Comparison of ENCODE assay signal across 8 cellular contexts in the genomic region with DNA sequence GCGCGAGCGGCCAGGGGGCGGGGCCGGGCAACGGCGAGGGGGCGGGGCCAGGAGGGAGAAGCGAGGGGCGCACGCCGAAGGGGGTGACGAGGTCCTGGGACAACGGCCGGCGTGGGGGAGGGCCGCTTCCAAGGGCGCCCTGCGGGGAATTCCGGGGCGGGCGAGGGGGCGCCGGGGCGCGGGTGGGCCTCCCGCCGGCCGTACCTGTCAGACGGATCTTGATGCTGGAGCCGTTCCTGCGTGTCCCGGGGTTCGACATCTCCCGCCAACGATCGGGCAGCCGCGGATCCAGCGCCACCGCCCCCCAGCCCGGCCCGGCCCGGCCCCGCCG. TPM values are rescaled to one million over a fixed set of nuclear protein-coding genes. Genes with fewer than 3 reads are reported as not detected.
DNase-seq lines count a peak whose midpoint lies in the region; ATAC-seq and TF ChIP-seq lines count a peak whose summit lies in the region.

No MANE protein-coding gene starts in this region.

- ATAC-seq in SK-N-SH treated with all-trans-retinoic acid at 6 μM for 48 hours (no peak; the same call in 2 of the 3 replicates), HG02884 (IDR thresholded peaks at IDR 0.05; ENCODE audit: unreplicated experiment) (peak; percentile 30), left lobe of liver (peak; percentile 1), upper lobe of left lung (ENCODE audit: low FRiP score in 2 of 2) (no peak)

- H3K36me3 ChIP-seq in SK-N-SH (replicated peaks in 1 of 2; ENCODE audit: control insufficient read depth in 1 of 2, insufficient read depth in 2 of 2, low read length in 1 of 2) (peaks cover 5 to 9% of the 10 kb centered on the region in 2 experiments), upper lobe of left lung (no peaks in the 10 kb centered on the region)

- no peak for TF ChIP-seq POLR2A in upper lobe of left lung (IDR thresholded peaks at IDR 0.05)

- 2% methylated on average over 12 of the region's 46 CpGs for WGBS in SK-N-SH (ENCODE audit: low lambda C conversion rate)
- no CpG with 5 or more reads among the region's 46 CpGs for WGBS in upper lobe of left lung, 2 donors

- peak overlapping the region; percentile 60; the same call in 1 of the 2 replicates for H3K4me2 ChIP-seq in SK-N-SH

- H3K27ac ChIP-seq in SK-N-SH (ENCODE audit: low read depth in 2 of 2, low read length in 1 of 2), result peak overlapping the region; percentile 69 to 74
- H3K27ac ChIP-seq in upper lobe of left lung, result peak overlapping the region; percentile 93 to 100 (median 100)

- H3K9me3 ChIP-seq in SK-N-SH (no peaks in the 10 kb centered on the region), upper lobe of left lung (no peaks in the 10 kb centered on the region)

- no peak for TF ChIP-seq EP300 in SK-N-SH (IDR thresholded peaks at IDR 0.05; ENCODE audit: borderline replicate concordance in 1 of 2, low read depth in 1 of 2, low read length in 1 of 2)
- TF ChIP-seq EP300 in upper lobe of left lung (IDR thresholded peaks at IDR 0.05), result no peak

- H2AFZ ChIP-seq in SK-N-SH (ENCODE audit: low read depth), result 0 out of 2 replicates have a peak overlapping the region, but pooled peaks have one; percentile 9

- intact Hi-C loops in activated T-helper 2 cell treated with anti-CD3 and anti-CD28 coated beads, Interferon-gamma antibody, Interleukin-2, Interleukin-4, amounts not matched to agents 10 μg/mL and 5 μg/mL and 100 μg/mL, durations not matched to agents 14 hours and 24 hours and 36 hours (cut with micrococcal nuclease), result loop anchor here (2.0 to 5.0 kb wide), 2 partner anchors 41 to 184 kb away; partner anchors contain the start of gene ARPC1A

- H3K4me1 ChIP-seq in SK-N-SH (ENCODE audit: control insufficient read depth in 1 of 2, insufficient read depth in 2 of 2, low read depth in 1 of 2, low read length in 1 of 2), result peaks cover 18 to 19% of the 10 kb centered on the region in 2 experiments
- H3K4me1 ChIP-seq in upper lobe of left lung, result peaks cover 17 to 43% (median 32%) of the 10 kb centered on the region in 4 donors

- no peak for TF ChIP-seq RAD21 in SK-N-SH (IDR thresholded peaks at IDR 0.05; ENCODE audit: low read length)

- peak overlapping the region; percentile 80 for H3K4me3 Mint-ChIP-seq in activated T-helper 2 cell treated with anti-CD3 and anti-CD28 coated beads, Interferon-gamma antibody, Interleukin-2, Interleukin-4, amounts not matched to agents 10 μg/mL and 5 μg/mL and 100 μg/mL, durations not matched to agents 14 hours and 24 hours and 36 hours (ENCODE audit: low read depth)

- peaks cover 26% of the 10 kb centered on the region for H3F3A ChIP-seq in SK-N-SH (replicated peaks; ENCODE audit: insufficient read depth)

- no peaks in the 10 kb centered on the region for H3K9me3 Mint-ChIP-seq in activated T-helper 2 cell treated with anti-CD3 and anti-CD28 coated beads, Interferon-gamma antibody, Interleukin-2, Interleukin-4, amounts not matched to agents 10 μg/mL and 5 μg/mL and 100 μg/mL, durations not matched to agents 14 hours and 24 hours and 36 hours

- peaks cover 37% of the 10 kb centered on the region for H4K20me1 ChIP-seq in SK-N-SH (ENCODE audit: insufficient read depth)

- H3K9ac ChIP-seq in SK-N-SH, result peak overlapping the region; percentile 80

- peaks cover 32% of the 10 kb centered on the region for H3K4me1 Mint-ChIP-seq in activated T-helper 2 cell treated with anti-CD3 and anti-CD28 coated beads, Interferon-gamma antibody, Interleukin-2, Interleukin-4, amounts not matched to agents 10 μg/mL and 5 μg/mL and 100 μg/mL, durations not matched to agents 14 hours and 24 hours and 36 hours (ENCODE audit: low read depth)

- CTCF ChIA-PET in SK-N-SH (lab: Yijun Ruan, JAX), result no interaction called here

- peaks cover 43% of the 10 kb centered on the region for H3K79me2 ChIP-seq in SK-N-SH (ENCODE audit: insufficient read depth)

- H3K27me3 ChIP-seq in SK-N-SH (ENCODE audit: insufficient read depth), result no peaks in the 10 kb centered on the region
- H3K27me3 ChIP-seq in upper lobe of left lung, result no peaks in the 10 kb centered on the region

- TF ChIP-seq CTCF in SK-N-SH (IDR thresholded peaks at IDR 0.05), result no peak
- no peak for TF ChIP-seq CTCF in upper lobe of left lung (IDR thresholded peaks at IDR 0.05)

- H3K27ac Mint-ChIP-seq in activated T-helper 2 cell treated with anti-CD3 and anti-CD28 coated beads, Interferon-gamma antibody, Interleukin-2, Interleukin-4, amounts not matched to agents 10 μg/mL and 5 μg/mL and 100 μg/mL, durations not matched to agents 14 hours and 24 hours and 36 hours, result peak overlapping the region; percentile 83

- H3K9me2 ChIP-seq in SK-N-SH, result no peaks in the 10 kb centered on the region

- POLR2A ChIA-PET in SK-N-SH (lab: Yijun Ruan, JAX), result no interaction called here

- peak overlapping the region; percentile 67 to 69 for H3K4me3 ChIP-seq in SK-N-SH (ENCODE audit: low read depth in 2 of 2, low read length in 1 of 2)
- peak overlapping the region; percentile 68 to 100 (median 92) for H3K4me3 ChIP-seq in upper lobe of left lung

- H3K27me3 Mint-ChIP-seq in activated T-helper 2 cell treated with anti-CD3 and anti-CD28 coated beads, Interferon-gamma antibody, Interleukin-2, Interleukin-4, amounts not matched to agents 10 μg/mL and 5 μg/mL and 100 μg/mL, durations not matched to agents 14 hours and 24 hours and 36 hours (ENCODE audit: low read depth), result no peaks in the 10 kb centered on the region

- DNase-seq in SK-N-SH, result no peak
- no peak for DNase-seq in activated T-helper 2 cell treated with anti-CD3 and anti-CD28 coated beads, Interferon-gamma antibody, Interleukin-2, Interleukin-4, amounts not matched to agents 10 μg/mL and 5 μg/mL and 100 μg/mL, durations not matched to agents 14 hours and 24 hours and 36 hours (ENCODE audit: low spot score)
- no peak for DNase-seq in left lobe of liver (ENCODE audit: low spot score)
- peak in 1 of 2 donors; percentile 94 for DNase-seq in upper lobe of left lung
- no peak for DNase-seq in NCI-H226
- DNase-seq in OCI-M2 (lab: John Stamatoyannopoulos, UW; ENCODE audit: unreplicated experiment), result no peak

- peaks cover 5% of the 10 kb centered on the region for H3K36me3 Mint-ChIP-seq in activated T-helper 2 cell treated with anti-CD3 and anti-CD28 coated beads, Interferon-gamma antibody, Interleukin-2, Interleukin-4, amounts not matched to agents 10 μg/mL and 5 μg/mL and 100 μg/mL, durations not matched to agents 14 hours and 24 hours and 36 hours (ENCODE audit: low read depth)

TF ChIP-seq in SK-N-SH, 30 proteins besides CTCF, POLR2A, EP300 and RAD21:
- 0 out of 2 replicates have a peak, but pooled peaks have one; percentile 22 for TF ChIP-seq MXI1 (IDR thresholded peaks at IDR 0.05; ENCODE audit: low read depth, low read length)
- no peak for TF ChIP-seq TEAD4 (IDR thresholded peaks at IDR 0.05; ENCODE audit: borderline replicate concordance, insufficient read depth)
- TF ChIP-seq, protein P1, sequence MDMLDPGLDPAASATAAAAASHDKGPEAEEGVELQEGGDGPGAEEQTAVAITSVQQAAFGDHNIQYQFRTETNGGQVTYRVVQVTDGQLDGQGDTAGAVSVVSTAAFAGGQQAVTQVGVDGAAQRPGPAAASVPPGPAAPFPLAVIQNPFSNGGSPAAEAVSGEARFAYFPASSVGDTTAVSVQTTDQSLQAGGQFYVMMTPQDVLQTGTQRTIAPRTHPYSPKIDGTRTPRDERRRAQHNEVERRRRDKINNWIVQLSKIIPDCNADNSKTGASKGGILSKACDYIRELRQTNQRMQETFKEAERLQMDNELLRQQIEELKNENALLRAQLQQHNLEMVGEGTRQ (IDR thresholded peaks at IDR 0.05; ENCODE audit: borderline replicate concordance, low read depth, low read length), result no peak
- TF ChIP-seq EZH2phosphoT487 (IDR thresholded peaks at IDR 0.05; ENCODE audit: borderline replicate concordance, low read depth), result no peak
- TF ChIP-seq, protein P2, sequence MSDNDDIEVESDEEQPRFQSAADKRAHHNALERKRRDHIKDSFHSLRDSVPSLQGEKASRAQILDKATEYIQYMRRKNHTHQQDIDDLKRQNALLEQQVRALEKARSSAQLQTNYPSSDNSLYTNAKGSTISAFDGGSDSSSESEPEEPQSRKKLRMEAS (IDR thresholded peaks at IDR 0.05; ENCODE audit: low read depth), result no peak

TF ChIP-seq in SK-N-SH treated with all-trans-retinoic acid at 6 μM for 48 hours, 23 proteins besides CTCF, POLR2A, EP300 and RAD21 (continues in another document):
- TF ChIP-seq TCF4 (CRISPR knock-in tag; IDR thresholded peaks at IDR 0.05; ENCODE audit: borderline replicate concordance) (no peak), PPARA (CRISPR knock-in tag; IDR thresholded peaks at IDR 0.05; ENCODE audit: borderline replicate concordance) (no peak), ISL1 (CRISPR knock-in tag; IDR thresholded peaks at IDR 0.05) (no peak), TOX (CRISPR knock-in tag; IDR thresholded peaks at IDR 0.05; ENCODE audit: borderline replicate concordance) (no peak), CSDC2 (CRISPR knock-in tag; IDR thresholded peaks at IDR 0.05) (no peak), ARNTL (CRISPR knock-in tag; IDR thresholded peaks at IDR 0.05; ENCODE audit: borderline replicate concordance, low read depth) (no peak)
- TF ChIP-seq, protein P3, sequence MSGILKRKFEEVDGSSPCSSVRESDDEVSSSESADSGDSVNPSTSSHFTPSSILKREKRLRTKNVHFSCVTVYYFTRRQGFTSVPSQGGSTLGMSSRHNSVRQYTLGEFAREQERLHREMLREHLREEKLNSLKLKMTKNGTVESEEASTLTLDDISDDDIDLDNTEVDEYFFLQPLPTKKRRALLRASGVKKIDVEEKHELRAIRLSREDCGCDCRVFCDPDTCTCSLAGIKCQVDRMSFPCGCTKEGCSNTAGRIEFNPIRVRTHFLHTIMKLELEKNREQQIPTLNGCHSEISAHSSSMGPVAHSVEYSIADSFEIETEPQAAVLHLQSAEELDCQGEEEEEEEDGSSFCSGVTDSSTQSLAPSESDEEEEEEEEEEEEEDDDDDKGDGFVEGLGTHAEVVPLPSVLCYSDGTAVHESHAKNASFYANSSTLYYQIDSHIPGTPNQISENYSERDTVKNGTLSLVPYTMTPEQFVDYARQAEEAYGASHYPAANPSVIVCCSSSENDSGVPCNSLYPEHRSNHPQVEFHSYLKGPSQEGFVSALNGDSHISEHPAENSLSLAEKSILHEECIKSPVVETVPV (CRISPR knock-in tag; IDR thresholded peaks at IDR 0.05), result no peak

RNA-seq across cellular contexts. Expression of gene SMURF1, which starts 0.4 kb away (rescaled TPM):
- 12.9 and 13.8 TPM in 2 replicates for polyA plus RNA-seq in SK-N-SH (2012; rRNA removed)
- 7.8 and 8.7 TPM in 2 replicates for polyA plus RNA-seq in SK-N-SH (2012; cell fraction: cytosol; rRNA removed)
- polyA plus RNA-seq in SK-N-SH (2012; cell fraction: nucleus; rRNA removed), result 31.5 and 34.0 TPM in 2 replicates
- 12.4 and 13.5 TPM in 2 replicates for total RNA-seq in activated T-helper 2 cell treated with anti-CD3 and anti-CD28 coated beads, Interferon-gamma antibody, Interleukin-2, Interleukin-4, amounts not matched to agents 10 μg/mL and 5 μg/mL and 100 μg/mL, durations not matched to agents 14 hours and 24 hours and 36 hours
- total RNA-seq in left lobe of liver (13.5 TPM), upper lobe of left lung (10 to 100 TPM; 33.0 to 54.4 (median 45.9) TPM)

Comparison
In these comparisons a context has a peak if more than half of its experiments do, and no peak if none do; other contexts are left out.
1. ATAC-seq: peak in HG02884 (single experiment) and left lobe of liver (single experiment); none in SK-N-SH treated with all-trans-retinoic acid at 6 μM for 48 hours (single experiment) and upper lobe of left lung (0 of 2).